In the genomic region with DNA sequence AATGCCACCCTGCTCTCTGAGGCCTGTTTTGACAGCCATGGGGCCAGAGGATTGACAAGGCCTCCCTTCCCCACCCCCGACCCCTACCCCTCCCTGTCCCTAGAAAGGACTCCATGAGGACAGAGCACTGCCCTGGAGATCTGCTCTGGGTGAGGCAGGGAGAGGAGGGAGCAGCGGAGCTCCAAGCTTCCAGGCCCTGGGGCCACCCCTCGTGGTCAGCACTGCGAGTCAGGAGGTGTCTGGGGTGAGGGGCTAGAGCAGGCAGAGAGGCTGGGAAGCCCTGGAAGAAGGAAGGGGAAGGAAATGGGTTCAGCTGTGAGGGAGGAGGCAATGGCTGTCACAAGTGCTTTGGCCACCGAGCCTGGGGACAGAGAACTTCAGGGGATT, we compare ENCODE assay signal across 25 cellular contexts. TPM values are rescaled to one million over a fixed set of nuclear protein-coding genes. Genes with fewer than 3 reads are reported as not detected.
DNase-seq lines count a peak whose midpoint lies in the region; ATAC-seq and TF ChIP-seq lines count a peak whose summit lies in the region.
"Had no signal": no experiment of that assay in that cellular context is flagged by ENCODE, and none has a peak within 500 bp of the region (broad histone marks: within the 10 kb centered on the region; RNA-seq: fewer than 3 reads in every experiment).

No MANE protein-coding gene starts in this region.

- CTCF ChIA-PET in OCI-LY7 (lab: Charles Lee; ENCODE audit: unreplicated experiment), result no interaction called here

- no peak overlapping the region for H2BK120ac ChIP-seq in neuronal stem cell (ENCODE audit: low read depth, low read length)

- H4K20me1 ChIP-seq in OCI-LY7 (ENCODE audit: insufficient read depth, low read length), result no peaks in the 10 kb centered on the region

- peaks cover 10% of the 10 kb centered on the region for H3K36me3 ChIP-seq in CD4-positive, CD25-positive, alpha-beta regulatory T cell (ENCODE audit: control insufficient read depth, insufficient read depth, low read length)
- no peaks in the 10 kb centered on the region for H3K36me3 ChIP-seq in endodermal cell (ENCODE audit: control insufficient read depth, insufficient read depth, low read length)
- peaks cover 0 to 16% of the 10 kb centered on the region in 2 donors for H3K36me3 ChIP-seq in neuronal stem cell (replicated peaks in 1 of 2; ENCODE audit: control insufficient read depth in 2 of 2, insufficient read depth in 2 of 2, low read length in 2 of 2)
- H3K36me3 ChIP-seq in OCI-LY7 (ENCODE audit: insufficient read depth, low read length), result no peaks in the 10 kb centered on the region

- H3K14ac ChIP-seq in neuronal stem cell (ENCODE audit: low read length), result no peak overlapping the region

- no peak overlapping the region for H4K8ac ChIP-seq in neuronal stem cell (ENCODE audit: low read depth, low read length)

- H2BK15ac ChIP-seq in neuronal stem cell (ENCODE audit: low read length), result peak overlapping the region; percentile 47

- no peak for DNase-seq in CD4-positive, CD25-positive, alpha-beta regulatory T cell
- DNase-seq in T-helper 17 cell (no peak), endodermal cell (no peak), neuronal stem cell (ENCODE audit: low spot score) (no peak), OCI-LY7 (ENCODE audit: low spot score) (no peak), NCI-H1417 treated with DMSO at 0.1 percent for 48 hours (lab: John Stamatoyannopoulos, UW) (no peak)
- DNase-seq: activated CD8-positive, alpha-beta T cell treated with anti-CD3 and anti-CD28 coated beads for 36 hours; Calu3; NCI-H187; stomach had no signal

- H3K79me1 ChIP-seq in neuronal stem cell (ENCODE audit: low read depth, low read length), result no peaks in the 10 kb centered on the region

- no peak overlapping the region for H3K23ac ChIP-seq in neuronal stem cell (ENCODE audit: low read depth, low read length, poor library complexity)

- no peak overlapping the region for H4K91ac ChIP-seq in neuronal stem cell (ENCODE audit: low read depth, low read length, poor library complexity)

- peak overlapping the region; percentile 27 for H3K18ac ChIP-seq in neuronal stem cell (ENCODE audit: low read length)

- H2BK12ac ChIP-seq in neuronal stem cell (ENCODE audit: low read length), result no peak overlapping the region

- H2AFZ ChIP-seq in neuronal stem cell (ENCODE audit: low read length) (peak overlapping the region; percentile 86), OCI-LY7 (ENCODE audit: low read length) (no peak overlapping the region)

- TF ChIP-seq CTCF in endodermal cell (conservative IDR thresholded peaks at IDR 0.05) (no peak), OCI-LY7 (conservative IDR thresholded peaks at IDR 0.05; ENCODE audit: low read length) (no peak)

- H3K27ac ChIP-seq in CD4-positive, CD25-positive, alpha-beta regulatory T cell (ENCODE audit: insufficient read depth, low read length, poor library complexity, severe bottlenecking), result no peak overlapping the region
- H3K27ac ChIP-seq in endodermal cell (ENCODE audit: low read depth, low read length) (peak overlapping the region; percentile 60), neuronal stem cell (replicated peaks; ENCODE audit: low read length) (no peak overlapping the region), OCI-LY7 (ENCODE audit: low read depth, low read length, poor library complexity, severe bottlenecking) (no peak overlapping the region)
- H3K27ac ChIP-seq: stomach had no signal

- H2BK5ac ChIP-seq in neuronal stem cell (ENCODE audit: low read length), result no peak overlapping the region

- 53% methylated on average over 4 of the region's 5 CpGs; no CpG with 5 or more reads in 1 of the 2 experiments for whole genome bisulfite sequencing in endodermal cell (ENCODE audit: insufficient coverage in 1 of 2, insufficient read length in 1 of 2), 2 experiments
- no CpG with 5 or more reads among the region's 5 CpGs for WGBS in neuronal stem cell (ENCODE audit: extremely low coverage in 2 of 2, insufficient read length in 2 of 2, insufficient replicate concordance in 1 of 2), 2 donors

- H3K27ac Mint-ChIP-seq in CD4-positive, CD25-positive, alpha-beta regulatory T cell, result peak overlapping the region in 2 of 3 donors; percentile 47 to 68
- H3K27ac Mint-ChIP-seq in T-helper 17 cell (peak overlapping the region; percentile 51), endodermal cell (no peak overlapping the region)
- H3K27ac Mint-ChIP-seq: activated CD8-positive, alpha-beta T cell treated with anti-CD3 and anti-CD28 coated beads for 36 hours had no signal

- peak overlapping the region; percentile 52 for H3K4me2 ChIP-seq in neuronal stem cell (ENCODE audit: insufficient read depth, low read length, poor library complexity, severe bottlenecking)
- H3K4me2 ChIP-seq in OCI-LY7 (ENCODE audit: low read length), result no peak overlapping the region

- H3K27me3 Mint-ChIP-seq in CD4-positive, CD25-positive, alpha-beta regulatory T cell, result no peaks in the 10 kb centered on the region
- no peaks in the 10 kb centered on the region for H3K27me3 Mint-ChIP-seq in T-helper 17 cell
- peaks cover 22% of the 10 kb centered on the region for H3K27me3 Mint-ChIP-seq in endodermal cell (ENCODE audit: insufficient read depth)
- H3K27me3 Mint-ChIP-seq: activated CD8-positive, alpha-beta T cell treated with anti-CD3 and anti-CD28 coated beads for 36 hours had no signal

- no peaks in the 10 kb centered on the region for H3K79me2 ChIP-seq in OCI-LY7 (ENCODE audit: insufficient read depth, low read depth, low read length)

- H3K9me2 ChIP-seq in OCI-LY7 (ENCODE audit: insufficient read depth, low read length), result no peaks in the 10 kb centered on the region

- H3K4me1 ChIP-seq in CD4-positive, CD25-positive, alpha-beta regulatory T cell (ENCODE audit: control insufficient read depth, insufficient read depth, low read length, poor library complexity, severe bottlenecking), result no peaks in the 10 kb centered on the region
- H3K4me1 ChIP-seq in endodermal cell (ENCODE audit: control insufficient read depth, insufficient read depth, low read length), result no peaks in the 10 kb centered on the region
- H3K4me1 ChIP-seq in neuronal stem cell (ENCODE audit: control insufficient read depth in 2 of 2, insufficient read depth in 1 of 2, low read depth in 1 of 2, low read length in 2 of 2), result peaks cover 20 to 21% of the 10 kb centered on the region in 2 donors
- no peaks in the 10 kb centered on the region for H3K4me1 ChIP-seq in OCI-LY7 (ENCODE audit: insufficient read depth, low read length, poor library complexity, severe bottlenecking)

- ATAC-seq in CD4-positive, CD25-positive, alpha-beta regulatory T cell (ENCODE audit: low read depth in 2 of 2), result no peak
- no peak for ATAC-seq in T-helper 17 cell
- ATAC-seq in GM18861 (IDR thresholded peaks at IDR 0.05; ENCODE audit: unreplicated experiment), result no peak
- no peak for ATAC-seq in HG02610 (IDR thresholded peaks at IDR 0.05; ENCODE audit: unreplicated experiment)
- ATAC-seq: activated CD4-positive, CD25-positive, alpha-beta regulatory T cell treated with anti-CD3 and anti-CD28 coated beads, Interleukin-2, amount 50 U/mL, for 24 hours; activated CD8-positive, alpha-beta T cell treated with anti-CD3 and anti-CD28 coated beads for 36 hours had no signal

- no peaks in the 10 kb centered on the region for H3K9me3 ChIP-seq in CD4-positive, CD25-positive, alpha-beta regulatory T cell (ENCODE audit: control insufficient read depth in 2 of 2, low read length in 2 of 2)
- H3K9me3 ChIP-seq in T-helper 17 cell (ENCODE audit: control insufficient read depth, low read length, poor library complexity, severe bottlenecking) (no peaks in the 10 kb centered on the region), endodermal cell (ENCODE audit: control insufficient read depth, low read length) (no peaks in the 10 kb centered on the region), neuronal stem cell (replicated peaks in 1 of 2; ENCODE audit: control insufficient read depth in 2 of 2, insufficient read depth in 1 of 2, low read depth in 1 of 2, low read length in 2 of 2) (peaks cover 0 to 4% of the 10 kb centered on the region in 2 donors), OCI-LY7 (ENCODE audit: low read length) (no peaks in the 10 kb centered on the region)
- H3K9me3 ChIP-seq: stomach had no signal

- no peak overlapping the region for H2AK5ac ChIP-seq in neuronal stem cell (ENCODE audit: low read depth, low read length)

- H3K4me1 Mint-ChIP-seq in CD4-positive, CD25-positive, alpha-beta regulatory T cell, result peaks cover 0 to 5% (median under 1%) of the 10 kb centered on the region in 4 donors
- peaks cover 5% of the 10 kb centered on the region for H3K4me1 Mint-ChIP-seq in T-helper 17 cell
- H3K4me1 Mint-ChIP-seq in endodermal cell, result peaks cover 4% of the 10 kb centered on the region

- peaks cover 14% of the 10 kb centered on the region for H3K36me3 Mint-ChIP-seq in CD4-positive, CD25-positive, alpha-beta regulatory T cell
- H3K36me3 Mint-ChIP-seq in T-helper 17 cell (ENCODE audit: low read depth) (no peaks in the 10 kb centered on the region), endodermal cell (ENCODE audit: low read depth) (no peaks in the 10 kb centered on the region)

- H3K4ac ChIP-seq in neuronal stem cell (ENCODE audit: low read length), result no peak overlapping the region

- no TSS peak for BruUV-seq in OCI-LY7 (replicated peaks; lab: Mats Ljungman, UMichigan)

- H3K4me3 Mint-ChIP-seq in CD4-positive, CD25-positive, alpha-beta regulatory T cell, result no peak overlapping the region
- H3K4me3 Mint-ChIP-seq in T-helper 17 cell (no peak overlapping the region), endodermal cell (peak overlapping the region; percentile 31)
- H3K4me3 Mint-ChIP-seq: activated CD8-positive, alpha-beta T cell treated with anti-CD3 and anti-CD28 coated beads for 36 hours had no signal

- intact Hi-C loops in OCI-LY7 (cut with micrococcal nuclease; ENCODE audit: unreplicated experiment), result no loop called here

- H3K9me3 Mint-ChIP-seq in CD4-positive, CD25-positive, alpha-beta regulatory T cell, result no peaks in the 10 kb centered on the region
- H3K9me3 Mint-ChIP-seq in endodermal cell, result peaks cover 4% of the 10 kb centered on the region
- H3K9me3 Mint-ChIP-seq: activated CD8-positive, alpha-beta T cell treated with anti-CD3 and anti-CD28 coated beads for 36 hours had no signal

- POLR2A ChIA-PET in OCI-LY7 (lab: Charles Lee), result no interaction called here

- no peaks in the 10 kb centered on the region for H3K27me3 ChIP-seq in CD4-positive, CD25-positive, alpha-beta regulatory T cell (ENCODE audit: control insufficient read depth, insufficient read depth, low read length)
- peaks cover 5% of the 10 kb centered on the region for H3K27me3 ChIP-seq in endodermal cell (ENCODE audit: control insufficient read depth, insufficient read depth, low read length, poor library complexity, severe bottlenecking)
- peaks cover 0 to 7% (median 0%) of the 10 kb centered on the region in 3 experiments for H3K27me3 ChIP-seq in neuronal stem cell (ENCODE audit: control insufficient read depth in 3 of 3, insufficient read depth in 3 of 3, low read depth in 1 of 3, low read length in 3 of 3)
- H3K27me3 ChIP-seq: stomach had no signal

- no peak overlapping the region for H3K9ac ChIP-seq in endodermal cell (ENCODE audit: extremely low read depth, low read length, poor library complexity, severe bottlenecking)
- no peak overlapping the region for H3K9ac ChIP-seq in neuronal stem cell (ENCODE audit: low read depth, low read length, poor library complexity)

- H3K4me3 ChIP-seq in CD4-positive, CD25-positive, alpha-beta regulatory T cell (ENCODE audit: low read depth, low read length), result no peak overlapping the region
- H3K4me3 ChIP-seq in endodermal cell (ENCODE audit: low read length), result no peak overlapping the region
- no peak overlapping the region for H3K4me3 ChIP-seq in neuronal stem cell (ENCODE audit: low read length in 2 of 2)
- H3K4me3 ChIP-seq in OCI-LY7 (ENCODE audit: low read depth, low read length, poor library complexity, severe bottlenecking), result no peak overlapping the region
- H3K4me3 ChIP-seq: K562, stomach had no signal

RNA-seq across cellular contexts. Expression of gene DNAI2, which starts 28.2 kb away (rescaled TPM):
- total RNA-seq in CD4-positive, CD25-positive, alpha-beta regulatory T cell, result 1.5 TPM
- under 1 TPM in 2 of 4 donors, not detected in 2; 0.10 to 0.23 TPM for polyA plus RNA-seq in CD4-positive, CD25-positive, alpha-beta regulatory T cell
- total RNA-seq in T-helper 17 cell (1 to 10 TPM; 4.1 to 4.2 TPM), endodermal cell (not detected), OCI-LY7 (2022) (not detected in 2 replicates)
- 0.89 TPM for polyA plus RNA-seq in endodermal cell (2013, experiment 1 of 2)
- polyA plus RNA-seq in endodermal cell (2013, experiment 2 of 2), result 0.50 TPM
- 0.04 TPM for polyA plus RNA-seq in neuronal stem cell (2013, experiment 1 of 2)
- polyA plus RNA-seq in neuronal stem cell (2013, experiment 2 of 2), result not detected
- not detected in 2 replicates for total RNA-seq in OCI-LY7 (2014; rRNA removed; shearing (Covaris generic))
- total RNA-seq: A673, Calu3, frontal cortex, H7, K562, kidney epithelial cell, lung microvascular endothelial cell, myocyte, omental fat pad, renal cortical epithelial cell, stomach, ureter had no signal
- polyA plus RNA-seq: BJ, esophagus, K562, stomach had no signal

RNA-seq across cellular contexts. Expression of gene TTYH2, which starts 32.4 kb away (rescaled TPM):
- 23.3 TPM for total RNA-seq in CD4-positive, CD25-positive, alpha-beta regulatory T cell
- polyA plus RNA-seq in CD4-positive, CD25-positive, alpha-beta regulatory T cell, result 10 to 100 TPM in 2 of 4 donors, 1 to 10 TPM in 2; 6.7 to 13.8 (median 9.9) TPM
- total RNA-seq in T-helper 17 cell, result 10 to 100 TPM; 19.8 to 23.2 TPM
- 1 to 10 TPM; 1.2 to 1.6 TPM for total RNA-seq in endodermal cell
- 20.3 TPM for polyA plus RNA-seq in endodermal cell (2013, experiment 1 of 2)
- 18.3 TPM for polyA plus RNA-seq in endodermal cell (2013, experiment 2 of 2)
- polyA plus RNA-seq in neuronal stem cell (2013, experiment 1 of 2), result 1.3 TPM
- polyA plus RNA-seq in neuronal stem cell (2013, experiment 2 of 2), result 1.1 TPM
- 1.7 and 3.1 TPM in 2 replicates for total RNA-seq in OCI-LY7 (2014; rRNA removed; shearing (Covaris generic))
- 3.8 and 4.3 TPM in 2 replicates for total RNA-seq in OCI-LY7 (2022)

RNA-seq across cellular contexts. Expression of gene RPL38, which starts 42.3 kb away (rescaled TPM):
- total RNA-seq in CD4-positive, CD25-positive, alpha-beta regulatory T cell, result 1,316 TPM
- 1,000 to 10,000 TPM; 1,826 to 2,253 (median 2,137) TPM for polyA plus RNA-seq in CD4-positive, CD25-positive, alpha-beta regulatory T cell
- total RNA-seq in T-helper 17 cell (1,000 to 10,000 TPM; 1,542 to 1,684 TPM), endodermal cell (1,000 to 10,000 TPM; 1,155 to 1,199 TPM), OCI-LY7 (2022) (1,845 and 1,913 TPM in 2 replicates)
- 1,898 TPM for polyA plus RNA-seq in endodermal cell (2013, experiment 1 of 2)
- polyA plus RNA-seq in endodermal cell (2013, experiment 2 of 2), result 1,809 TPM
- polyA plus RNA-seq in neuronal stem cell (2013, experiment 1 of 2), result 4,161 TPM
- 4,332 TPM for polyA plus RNA-seq in neuronal stem cell (2013, experiment 2 of 2)
- 4,732 and 5,467 TPM in 2 replicates for total RNA-seq in OCI-LY7 (2014; rRNA removed; shearing (Covaris generic))
